ENCODE assay signal across 1 cellular context in the genomic region with DNA sequence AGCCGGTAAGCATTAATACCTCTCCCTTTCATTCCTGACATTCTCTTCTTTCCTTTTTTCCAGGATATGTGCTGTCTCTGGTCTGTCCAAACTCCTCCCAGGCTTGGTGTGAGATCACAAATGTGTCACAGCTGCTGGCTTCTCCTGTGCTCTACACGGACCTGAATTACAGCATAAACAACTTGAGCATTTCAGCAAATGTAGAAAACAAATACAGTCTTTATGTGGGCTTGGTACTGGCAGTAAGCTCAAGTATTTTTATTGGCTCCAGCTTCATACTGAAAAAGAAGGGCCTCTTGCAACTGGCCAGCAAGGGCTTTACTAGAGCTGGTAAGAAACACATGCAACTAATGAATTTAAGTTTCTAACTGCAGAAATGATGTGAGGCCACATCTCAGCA.
TF ChIP-seq lines count a peak whose summit lies in the region.

No MANE protein-coding gene starts in this region.

TF ChIP-seq in IMR-90, 13 proteins besides CTCF, POLR2A, EP300 and RAD21:
- no peak for TF ChIP-seq SMC3 (IDR thresholded peaks at IDR 0.05; ENCODE audit: low read depth, low read length)
- no peak for TF ChIP-seq MAFK (IDR thresholded peaks at IDR 0.05; ENCODE audit: low read depth, low read length)
- TF ChIP-seq CEBPB (IDR thresholded peaks at IDR 0.05; ENCODE audit: low read depth, low read length), result no peak
- no peak for TF ChIP-seq MAZ (IDR thresholded peaks at IDR 0.05; ENCODE audit: borderline replicate concordance, low read depth, low read length)
- no peak for TF ChIP-seq FOS (IDR thresholded peaks at IDR 0.05; ENCODE audit: low read depth, low read length)
- no peak for TF ChIP-seq MXI1 (IDR thresholded peaks at IDR 0.05; ENCODE audit: borderline replicate concordance, low read depth, low read length)
- no peak for TF ChIP-seq CHD1 (IDR thresholded peaks at IDR 0.05; ENCODE audit: low read depth, low read length)
- TF ChIP-seq NFE2L2 (IDR thresholded peaks at IDR 0.05; ENCODE audit: low read depth, low read length), result no peak
- TF ChIP-seq USF2 (IDR thresholded peaks at IDR 0.05; ENCODE audit: low read depth, low read length), result no peak
- no peak for TF ChIP-seq BHLHE40 (IDR thresholded peaks at IDR 0.05; ENCODE audit: low read depth, low read length)
- no peak for TF ChIP-seq RCOR1 (IDR thresholded peaks at IDR 0.05; ENCODE audit: insufficient replicate concordance, low read length)
- TF ChIP-seq ELK1 (IDR thresholded peaks at IDR 0.05; ENCODE audit: borderline replicate concordance, low read depth, low read length), result no peak
- TF ChIP-seq RFX5 (IDR thresholded peaks at IDR 0.05; ENCODE audit: low read depth, low read length), result no peak
TF ChIP-seq in IMR-90: peak in this region for 0.
